20 cellular contexts compared by ENCODE assay signal in the genomic region with DNA sequence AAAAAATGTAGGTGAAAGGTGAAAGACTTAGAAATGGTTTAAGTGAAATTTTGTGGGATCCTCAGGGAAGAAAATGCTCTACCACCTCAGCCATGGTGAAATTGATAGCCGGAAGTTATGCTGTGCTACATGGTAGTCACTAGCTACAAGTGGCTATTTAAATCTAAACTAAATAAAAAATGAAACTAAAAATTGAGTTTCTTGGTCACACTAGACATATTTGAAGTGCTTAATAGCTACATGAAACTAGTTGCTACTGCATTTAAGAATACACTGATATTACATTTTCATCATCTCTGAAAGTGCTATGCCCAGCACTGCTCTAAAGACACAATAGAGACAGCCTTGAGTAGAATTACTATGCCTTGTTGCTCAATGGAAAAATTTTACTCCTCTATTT. TPM values are rescaled to one million over a fixed set of nuclear protein-coding genes. Genes with fewer than 3 reads are reported as not detected.
DNase-seq lines count a peak whose midpoint lies in the region; ATAC-seq and TF ChIP-seq lines count a peak whose summit lies in the region.
"Had no signal": no experiment of that assay in that cellular context is flagged by ENCODE, and none has a peak within 500 bp of the region (broad histone marks: within the 10 kb centered on the region; RNA-seq: fewer than 3 reads in every experiment).

No MANE protein-coding gene starts in this region.

- no peaks in the 10 kb centered on the region for H3K4me1 ChIP-seq in prostate gland (replicated peaks)
- H3K4me1 ChIP-seq in tibial artery: no peaks in the 10 kb centered on the region
- H3K4me1 ChIP-seq: A549 had no signal

- whole genome bisulfite sequencing in prostate gland: 88% methylated on average over 1 of the region's 1 CpG

- H3K9me3 ChIP-seq in prostate gland (no peaks in the 10 kb centered on the region), tibial artery (no peaks in the 10 kb centered on the region)
- H3K9me3 ChIP-seq: A549 had no signal

- ATAC-seq in HG02610 (IDR thresholded peaks at IDR 0.05; ENCODE audit: unreplicated experiment) (peak; percentile 74), left lobe of liver (peak; percentile 26)
- ATAC-seq: A549, HCT116 had no signal

- TF ChIP-seq POLR2A in prostate gland (IDR thresholded peaks at IDR 0.05): no peak

- H3K36me3 ChIP-seq in prostate gland (no peaks in the 10 kb centered on the region), tibial artery (no peaks in the 10 kb centered on the region)

- H3K27me3 ChIP-seq in prostate gland (replicated peaks; ENCODE audit: insufficient read depth) (no peaks in the 10 kb centered on the region), tibial artery (no peaks in the 10 kb centered on the region)

- TF ChIP-seq CTCF in GM12865 (IDR thresholded peaks at IDR 0.05; ENCODE audit: insufficient read depth, low read depth, low read length, missing control alignments): no peak
- TF ChIP-seq CTCF in prostate gland (IDR thresholded peaks at IDR 0.05): no peak
- no peak for TF ChIP-seq CTCF in tibial artery (IDR thresholded peaks at IDR 0.05)

- H3K4me3 ChIP-seq in GM12865 (ENCODE audit: low read depth, low read length) (no peak overlapping the region), prostate gland (no peak overlapping the region), tibial artery (no peak overlapping the region)
- H3K4me3 ChIP-seq: A549 had no signal

- intact Hi-C loops in prostate gland (cut with DNase I) (loop anchor here (10.0 kb wide), 1 partner anchor 1055 kb away; no protein-coding TSS in a partner anchor), tibial artery (cut with DNase I; ENCODE audit: low total_unique reads) (no loop called here)

- H3K27ac ChIP-seq in prostate gland (no peak overlapping the region), tibial artery (no peak overlapping the region)
- H3K27ac ChIP-seq: 22Rv1, A549, C4-2B had no signal

- DNase-seq in GM12865 (ENCODE audit: low read depth) (peak; percentile 5), OCI-M1 (lab: John Stamatoyannopoulos, UW) (peak; percentile 8), left lobe of liver (ENCODE audit: low spot score) (no peak), prostate gland (ENCODE audit: low spot score) (no peak), tibial artery (no peak)
- no peak for DNase-seq in stimulated activated naive CD4-positive, alpha-beta T cell treated with Interleukin-2 at 50 U/mL for 16 hours (lab: John Stamatoyannopoulos, UW)
- DNase-seq: AML-193; CD4-positive, alpha-beta T cell; DMS153; DMS79; GDM1; GOT3; H7; HFFc6; KG1 had no signal

RNA-seq across cellular contexts. Expression of a gene that starts 10.3 kb away (rescaled TPM):
- 73.3 TPM for total RNA-seq in left lobe of liver
- total RNA-seq in prostate gland: under 1 TPM in 1 of 2 donors, not detected in 1; 0.27 TPM
- total RNA-seq: CD4-positive, alpha-beta T cell; H7; HFFc6 had no signal

Comparison
In these comparisons a context has a peak if more than half of its experiments do, and no peak if none do; other contexts are left out.
1. DNase-seq: peak in GM12865 (single experiment) and OCI-M1 (single experiment); none in left lobe of liver (single experiment), prostate gland (single experiment), tibial artery (0 of 2) and stimulated activated naive CD4-positive, alpha-beta T cell treated with Interleukin-2 at 50 U/mL for 16 hours (single experiment).
2. RNA of a gene that starts 10.3 kb away (total RNA-seq): 73.3 TPM in left lobe of liver (single experiment); 0.27 TPM in prostate gland; every median in the first group is over 10 times any median in the second.